8 cellular contexts compared by ENCODE assay signal in the genomic region with DNA sequence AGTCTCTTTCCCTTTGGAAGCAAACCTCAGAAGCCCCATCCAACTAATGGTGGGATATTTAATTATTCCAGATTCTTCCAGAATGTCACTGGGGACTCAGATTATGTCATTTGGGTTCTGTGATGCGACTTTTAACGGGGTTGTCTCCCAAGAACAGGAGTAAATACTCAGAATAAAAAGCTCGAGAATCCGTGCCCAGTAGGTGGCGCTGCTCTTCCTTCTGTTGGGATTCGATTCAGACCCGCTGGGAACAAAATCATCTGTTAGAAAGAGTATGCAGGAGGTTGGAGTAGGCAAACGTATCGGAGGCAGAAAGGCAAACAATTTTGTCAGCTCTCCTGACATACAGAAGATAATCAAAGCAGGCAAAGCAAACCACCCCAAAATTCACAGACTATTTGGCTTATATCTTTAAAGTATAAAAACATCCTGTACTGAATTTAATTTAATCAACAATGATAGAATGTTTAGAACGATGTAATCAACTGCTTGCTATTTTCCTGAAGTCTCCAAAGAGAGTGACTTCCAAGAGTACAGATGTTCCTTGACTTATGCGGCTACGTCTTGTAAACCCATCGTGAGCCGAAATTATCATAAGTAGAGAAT.
A peak's percentile ranks its signal among the peaks of the same experiment; 100 is the strongest.
DNase-seq lines count a peak whose midpoint lies in the region; ATAC-seq and TF ChIP-seq lines count a peak whose summit lies in the region.

No MANE protein-coding gene starts in this region.

- no peaks in the 10 kb centered on the region for H3K27me3 ChIP-seq in CD4-positive, alpha-beta memory T cell (ENCODE audit: insufficient read depth, low read length)
- no peaks in the 10 kb centered on the region for H3K27me3 ChIP-seq in skeletal muscle satellite cell (ENCODE audit: control insufficient read depth, insufficient read depth, low read length)

- DNase-seq in CD4-positive, alpha-beta memory T cell, result peak in 4 of 5 donors; percentile 34 to 47 (median 42)
- DNase-seq in NCI-H187 treated with DMSO at 0.1 percent for 48 hours (lab: John Stamatoyannopoulos, UW), result peak; percentile 77
- peak in 4 of 5 experiments; percentile 13 to 66 (median 46) for DNase-seq in T-helper 2 cell
- DNase-seq in astrocyte of the cerebellum (ENCODE audit: low read depth), result peak; percentile 82
- peak in 49 of 51 donors; percentile 15 to 91 (median 67) for DNase-seq in hypothalamus (lab: John Stamatoyannopoulos, UW)

- peak overlapping the region; percentile 14 for H3K4me2 ChIP-seq in skeletal muscle satellite cell (ENCODE audit: low read length)

- H3K4me3 Mint-ChIP-seq in CD4-positive, alpha-beta memory T cell, result no peak overlapping the region

- peaks cover 3 to 5% (median 4%) of the 10 kb centered on the region in 4 donors for H3K4me1 Mint-ChIP-seq in CD4-positive, alpha-beta memory T cell

- H3K27me3 Mint-ChIP-seq in CD4-positive, alpha-beta memory T cell, result peaks cover 17 to 30% of the 10 kb centered on the region in 2 donors

- no peak overlapping the region for H3K4me3 ChIP-seq in CD4-positive, alpha-beta memory T cell (ENCODE audit: low read length in 2 of 2)
- H3K4me3 ChIP-seq in astrocyte of the cerebellum (ENCODE audit: low read depth, low read length) (no peak overlapping the region), skeletal muscle satellite cell (ENCODE audit: low read length) (no peak overlapping the region)

- H3K27ac Mint-ChIP-seq in CD4-positive, alpha-beta memory T cell, result no peak overlapping the region

- intact Hi-C loops in CD4-positive, alpha-beta memory T cell (cut with micrococcal nuclease), result loop anchor here (1.0 to 2.0 kb wide), 3 partner anchors 412 to 1441 kb away; no protein-coding TSS in a partner anchor

- H3K27ac ChIP-seq in CD4-positive, alpha-beta memory T cell (ENCODE audit: low read depth, low read length), result no peak overlapping the region

- peak; percentile 53 for ATAC-seq in GM21825 (IDR thresholded peaks at IDR 0.05; ENCODE audit: unreplicated experiment)
- ATAC-seq in GM19035 (IDR thresholded peaks at IDR 0.05; ENCODE audit: unreplicated experiment), result no peak

- H3K9me3 ChIP-seq in CD4-positive, alpha-beta memory T cell (ENCODE audit: control insufficient read depth in 1 of 2, low read length in 2 of 2), result no peaks in the 10 kb centered on the region
- no peaks in the 10 kb centered on the region for H3K9me3 ChIP-seq in skeletal muscle satellite cell (replicated peaks; ENCODE audit: low read length)

- H3K4me1 ChIP-seq in CD4-positive, alpha-beta memory T cell (ENCODE audit: insufficient read depth, low read length), result no peaks in the 10 kb centered on the region
- peaks cover 38% of the 10 kb centered on the region for H3K4me1 ChIP-seq in skeletal muscle satellite cell (ENCODE audit: control insufficient read depth, insufficient read depth, low read length)

- CTCF ChIA-PET in CD4-positive, alpha-beta memory T cell (lab: Charles Lee; ENCODE audit: partially characterized antibody), result interaction anchor here (0.8 to 4.2 kb wide), 13 partner anchors 9 to 517 kb away, joined by 3 to 36 read pairs (median 5); no protein-coding TSS in a partner anchor

- peak overlapping the region; percentile 59 for H3K9ac ChIP-seq in skeletal muscle satellite cell (ENCODE audit: low read depth, low read length)

- POLR2A ChIA-PET in CD4-positive, alpha-beta memory T cell (lab: Charles Lee; ENCODE audit: partially characterized antibody), result no interaction called here

- TF ChIP-seq CTCF in astrocyte of the cerebellum (IDR thresholded peaks at IDR 0.05; ENCODE audit: low read depth, low read length, missing control alignments), result peak; percentile 74

- H3K9me3 Mint-ChIP-seq in CD4-positive, alpha-beta memory T cell, result no peaks in the 10 kb centered on the region

- H3K36me3 ChIP-seq in CD4-positive, alpha-beta memory T cell (ENCODE audit: insufficient read depth, low read length), result no peaks in the 10 kb centered on the region
- no peaks in the 10 kb centered on the region for H3K36me3 ChIP-seq in skeletal muscle satellite cell (ENCODE audit: insufficient read depth, low read length)

- no peaks in the 10 kb centered on the region for H3K36me3 Mint-ChIP-seq in CD4-positive, alpha-beta memory T cell

- in situ Hi-C loops in astrocyte of the cerebellum (cut with HindIII; ENCODE audit: low sequenced_read_pairs), result loop anchor here (5.0 to 25.0 kb wide), 2 partner anchors 36 to 401 kb away; no protein-coding TSS in a partner anchor
